Comparison of ENCODE assay signal across 8 cellular contexts in genomic region chr9:126719677-126720435, GRCh38.
DNase-seq lines count a peak whose midpoint lies in the region; ATAC-seq and TF ChIP-seq lines count a peak whose summit lies in the region.

No MANE protein-coding gene starts in this region.

- intact Hi-C loops in CD8-positive, alpha-beta T cell (cut with DNase I, micrococcal nuclease): loop anchor here (1.0 to 10.0 kb wide), 7 partner anchors 15 to 1478 kb away; partner anchors contain the start of genes HSPA5 (in 1 of the 2), RALGPS1 (in 1 of the 2) and ZBTB34 (in 1 of the 2)

- H3K4me1 Mint-ChIP-seq in CD8-positive, alpha-beta T cell (ENCODE audit: low read depth): peaks cover 55% of the 10 kb centered on the region

- POLR2A ChIA-PET in CD8-positive, alpha-beta T cell (lab: Charles Lee): interaction anchor here (0.7 to 1.4 kb wide), 3 partner anchors 11 to 1376 kb away, joined by 3 to 5 read pairs (median 4); no protein-coding TSS in a partner anchor
- POLR2A ChIA-PET in HEK293 (lab: Yijun Ruan, JAX): interaction anchor here (0.6 to 1.5 kb wide), 4 partner anchors 13 to 97 kb away, joined by 3 to 6 read pairs (median 5); partner anchors contain the start of gene ZBTB43

- CTCF ChIA-PET in CD8-positive, alpha-beta T cell (lab: Charles Lee): interaction anchor here (1.2 to 4.5 kb wide), 3 partner anchors 15 to 62 kb away, joined by 5 to 51 read pairs (median 7); no protein-coding TSS in a partner anchor
- CTCF ChIA-PET in HEK293 (lab: Yijun Ruan, JAX): interaction anchor here (0.6 to 4.7 kb wide), 4 partner anchors 9 to 89 kb away, joined by 3 to 50 read pairs (median 5); no protein-coding TSS in a partner anchor

- H3K27me3 ChIP-seq in CD8-positive, alpha-beta T cell (ENCODE audit: insufficient read depth, low read length): no peaks in the 10 kb centered on the region

- peak; percentile 74 to 93 (median 87) for DNase-seq in CD8-positive, alpha-beta T cell
- DNase-seq in NCI-H510A (lab: John Stamatoyannopoulos, UW) (peak; percentile 53), lung microvascular endothelial cell (ENCODE audit: low read depth in 2 of 2) (peak; percentile 71 to 83)
- DNase-seq in activated CD4-positive, alpha-beta T cell treated with anti-CD3 and anti-CD28 coated beads, Interleukin-2, amount 50 U/mL, for 4 hours: peak; percentile 82 to 84
- DNase-seq in stimulated activated CD8-positive, alpha-beta memory T cell treated with anti-CD3 and anti-CD28 coated beads, Interleukin-15, amount 100 ng/mL, for 4 hours (ENCODE audit: low read depth in 2 of 2): peak; percentile 73 to 84

- no peaks in the 10 kb centered on the region for H3K36me3 ChIP-seq in CD8-positive, alpha-beta T cell (ENCODE audit: insufficient read depth, low read length)
- no peaks in the 10 kb centered on the region for H3K36me3 ChIP-seq in HEK293 (ENCODE audit: control insufficient read depth in 2 of 2, insufficient read depth in 1 of 2, low read length in 2 of 2)

- no peak for TF ChIP-seq CTCF in CD8-positive, alpha-beta T cell (IDR thresholded peaks at IDR 0.05)
- TF ChIP-seq CTCF in HEK293 (tag by site-specific recombination; IDR thresholded peaks at IDR 0.05): no peak

- peak; percentile 62 for ATAC-seq in CD8-positive, alpha-beta T cell
- no peak for ATAC-seq in HG02840 (IDR thresholded peaks at IDR 0.05; ENCODE audit: low FRiP score, unreplicated experiment)

- H3K27me3 Mint-ChIP-seq in CD8-positive, alpha-beta T cell (ENCODE audit: low read depth): no peaks in the 10 kb centered on the region

- H3K9me3 Mint-ChIP-seq in CD8-positive, alpha-beta T cell: no peaks in the 10 kb centered on the region

- H3K4me3 Mint-ChIP-seq in CD8-positive, alpha-beta T cell: peak overlapping the region; percentile 83

- peaks cover 44% of the 10 kb centered on the region for H3K4me1 ChIP-seq in CD8-positive, alpha-beta T cell (ENCODE audit: insufficient read depth, low read length)
- peaks cover 9% of the 10 kb centered on the region for H3K4me1 ChIP-seq in HEK293 (ENCODE audit: control insufficient read depth, insufficient read depth, low read length)

- H3K4me3 ChIP-seq in CD8-positive, alpha-beta T cell (ENCODE audit: low read depth, low read length): peak overlapping the region; percentile 31
- no peak overlapping the region for H3K4me3 ChIP-seq in HEK293 (ENCODE audit: low read depth, low read length)

- no peaks in the 10 kb centered on the region for H3K36me3 Mint-ChIP-seq in CD8-positive, alpha-beta T cell

- no peaks in the 10 kb centered on the region for H3K9me3 ChIP-seq in CD8-positive, alpha-beta T cell (ENCODE audit: low read length)
- no peaks in the 10 kb centered on the region for H3K9me3 ChIP-seq in HEK293 (ENCODE audit: control insufficient read depth, insufficient read depth, low read depth, low read length)

- H3K27ac ChIP-seq in CD8-positive, alpha-beta T cell (ENCODE audit: low read depth, low read length): peak overlapping the region; percentile 94
- H3K27ac ChIP-seq in HEK293 (ENCODE audit: extremely low read depth, low read depth, low read length): no peak overlapping the region
- H3K27ac ChIP-seq in cingulate gyrus (ENCODE audit: low read depth, low read length): peak overlapping the region; percentile 67

- peak overlapping the region; percentile 94 for H3K27ac Mint-ChIP-seq in CD8-positive, alpha-beta T cell

TF ChIP-seq in HEK293, 187 proteins besides CTCF, POLR2A, EP300 and RAD21:
- TF ChIP-seq ZNF600 (tag by site-specific recombination; IDR thresholded peaks at IDR 0.05): 0 out of 2 replicates have a peak, but pooled peaks have one; percentile 17
- TF ChIP-seq ZNF184 (tag by site-specific recombination; IDR thresholded peaks at IDR 0.05): no peak
- no peak for TF ChIP-seq ZNF488 (tag by site-specific recombination; IDR thresholded peaks at IDR 0.05)
- TF ChIP-seq ZNF223 (tag by site-specific recombination; IDR thresholded peaks at IDR 0.05): peak; percentile 17; the same call in 1 of the 2 replicates
- TF ChIP-seq IKZF3 (tag by site-specific recombination; IDR thresholded peaks at IDR 0.05): peak; percentile 40; the same call in 1 of the 2 replicates
- TF ChIP-seq ZNF302 (tag by site-specific recombination; IDR thresholded peaks at IDR 0.05; ENCODE audit: low read depth): no peak
- TF ChIP-seq ZNF155 (tag by site-specific recombination; IDR thresholded peaks at IDR 0.05): no peak
- no peak for TF ChIP-seq ZIC2 (tag by site-specific recombination; IDR thresholded peaks at IDR 0.05)
- no peak for TF ChIP-seq ZNF791 (tag by site-specific recombination; IDR thresholded peaks at IDR 0.05)
- no peak for TF ChIP-seq ZNF354C (tag by site-specific recombination; IDR thresholded peaks at IDR 0.05; ENCODE audit: borderline replicate concordance, low read depth)
- TF ChIP-seq ZNF350 (tag by site-specific recombination; IDR thresholded peaks at IDR 0.05): no peak
- peak; percentile 72 for TF ChIP-seq GLIS1 (tag by site-specific recombination; IDR thresholded peaks at IDR 0.05)
- TF ChIP-seq SCRT1 (tag by site-specific recombination; IDR thresholded peaks at IDR 0.05; ENCODE audit: borderline replicate concordance): 0 out of 2 replicates have a peak, but pooled peaks have one; percentile 47
- TF ChIP-seq WT1 (tag by site-specific recombination; IDR thresholded peaks at IDR 0.05): no peak
- TF ChIP-seq ZNF335 (tag by site-specific recombination; conservative IDR thresholded peaks at IDR 0.05): peak; percentile 71
- TF ChIP-seq FEZF1 (tag by site-specific recombination; IDR thresholded peaks at IDR 0.05): 0 out of 2 replicates have a peak, but pooled peaks have one; percentile 28
- peak; percentile 29; the same call in 1 of the 2 replicates for TF ChIP-seq SCRT2 (tag by site-specific recombination; IDR thresholded peaks at IDR 0.05)
- no peak for TF ChIP-seq ZFHX2 (tag by site-specific recombination; conservative IDR thresholded peaks at IDR 0.05)
- peak; percentile 40 for TF ChIP-seq SP2 (tag by site-specific recombination; IDR thresholded peaks at IDR 0.05)
- TF ChIP-seq PRDM10 (tag by site-specific recombination; IDR thresholded peaks at IDR 0.05): peak; percentile 74
- TF ChIP-seq ZNF133 (tag by site-specific recombination; IDR thresholded peaks at IDR 0.05): no peak
